ENCODE assay signal across 8 cellular contexts in genomic region chr17:51119415-51120356, GRCh38. TPM values are rescaled to one million over a fixed set of nuclear protein-coding genes. Genes with fewer than 3 reads are reported as not detected.
DNase-seq lines count a peak whose midpoint lies in the region; ATAC-seq and TF ChIP-seq lines count a peak whose summit lies in the region.

No MANE protein-coding gene starts in this region.

- intact Hi-C loops in A673 (cut with micrococcal nuclease; ENCODE audit: unreplicated experiment), result no loop called here
- intact Hi-C loops in esophagus muscularis mucosa (cut with DNase I), result loop anchor here (2.0 to 10.0 kb wide), 2 partner anchors 33 to 255 kb away; partner anchors contain the start of genes NME1 and TOB1
- intact Hi-C loops in stomach (cut with DNase I; ENCODE audit: low total_unique reads), result no loop called here

- H3K4me1 ChIP-seq in A673 (ENCODE audit: insufficient read depth, low read length, poor library complexity, severe bottlenecking), result peaks cover 19% of the 10 kb centered on the region
- peaks cover 23 to 56% (median 46%) of the 10 kb centered on the region in 4 donors for H3K4me1 ChIP-seq in esophagus muscularis mucosa
- H3K4me1 ChIP-seq in mucosa of rectum (ENCODE audit: control insufficient read depth in 2 of 2, insufficient read depth in 2 of 2, low read length in 2 of 2), result peaks cover 25 to 28% of the 10 kb centered on the region in 2 donors
- H3K4me1 ChIP-seq in stomach, result peaks cover 26 to 59% (median 40%) of the 10 kb centered on the region in 4 donors

- ATAC-seq in HG02885 (IDR thresholded peaks at IDR 0.05; ENCODE audit: poor library complexity, unreplicated experiment), result peak; percentile 28
- ATAC-seq in activated T-cell treated with anti-CD3 and anti-CD28 coated beads, Interleukin-2, amount 50 U/mL, for 4 hours, result peak; percentile 3 to 13

- no peaks in the 10 kb centered on the region for H3K36me3 Mint-ChIP-seq in activated T-cell treated with anti-CD3 and anti-CD28 coated beads, Interleukin-2, amount 50 U/mL, for 4 hours (ENCODE audit: insufficient read depth)

- BruUV-seq in A673 (replicated peaks; lab: Mats Ljungman, UMichigan), result TSS peak; percentile 41

- peak overlapping the region; percentile 92 to 99 for H3K9ac ChIP-seq in mucosa of rectum (ENCODE audit: low read depth in 1 of 2, low read length in 2 of 2)

- TF ChIP-seq POLR2A in esophagus muscularis mucosa (IDR thresholded peaks at IDR 0.05; ENCODE audit: low read depth), result no peak
- no peak for TF ChIP-seq POLR2A in stomach (IDR thresholded peaks at IDR 0.05)

- H3K27me3 ChIP-seq in A673 (replicated peaks; ENCODE audit: insufficient read depth, low read depth, low read length, poor library complexity) (no peaks in the 10 kb centered on the region), esophagus muscularis mucosa (no peaks in the 10 kb centered on the region), mucosa of rectum (ENCODE audit: control insufficient read depth in 2 of 2, insufficient read depth in 2 of 2, low read length in 2 of 2) (no peaks in the 10 kb centered on the region), stomach (no peaks in the 10 kb centered on the region)

- H3K36me3 ChIP-seq in A673 (ENCODE audit: insufficient read depth, low read length, poor library complexity, severe bottlenecking), result no peaks in the 10 kb centered on the region
- H3K36me3 ChIP-seq in esophagus muscularis mucosa, result no peaks in the 10 kb centered on the region
- no peaks in the 10 kb centered on the region for H3K36me3 ChIP-seq in mucosa of rectum (ENCODE audit: control insufficient read depth in 2 of 2, insufficient read depth in 2 of 2, low read length in 2 of 2)
- H3K36me3 ChIP-seq in stomach, result no peaks in the 10 kb centered on the region

- DNase-seq in A673 (ENCODE audit: low spot score) (peak; percentile 71), NCI-H748 treated with DMSO at 0.1 percent for 48 hours (lab: John Stamatoyannopoulos, UW) (peak; percentile 1), esophagus muscularis mucosa (ENCODE audit: extremely low spot score) (peak; percentile 91), stomach (peak; percentile 44)
- no peak for DNase-seq in activated T-cell treated with anti-CD3 and anti-CD28 coated beads, Interleukin-2, amount 50 U/mL, for 4 hours

- H3K4me3 ChIP-seq in A673 (ENCODE audit: low read depth, low read length, poor library complexity, severe bottlenecking) (peak overlapping the region; percentile 100), GM12875 (ENCODE audit: low read depth, low read length) (peak overlapping the region; percentile 91), esophagus muscularis mucosa (peak overlapping the region; percentile 95 to 100 (median 98)), mucosa of rectum (ENCODE audit: low read length in 2 of 2) (peak overlapping the region; percentile 81 to 97), stomach (peak overlapping the region; percentile 81 to 100 (median 86))

- peak; percentile 44 for TF ChIP-seq CTCF in A673 (conservative IDR thresholded peaks at IDR 0.05; ENCODE audit: low read depth, low read length)
- no peak for TF ChIP-seq CTCF in GM12875 (IDR thresholded peaks at IDR 0.05; ENCODE audit: borderline replicate concordance, insufficient read depth, low read depth, low read length)
- TF ChIP-seq CTCF in esophagus muscularis mucosa (IDR thresholded peaks at IDR 0.05), result peak; percentile 29 to 39 (median 30)
- TF ChIP-seq CTCF in stomach (IDR thresholded peaks at IDR 0.05), result peak in 1 of 7 experiments; percentile 11

- H3K27me3 Mint-ChIP-seq in activated T-cell treated with anti-CD3 and anti-CD28 coated beads, Interleukin-2, amount 50 U/mL, for 4 hours (ENCODE audit: low read depth), result no peaks in the 10 kb centered on the region

- CTCF ChIA-PET in A673 (lab: Charles Lee), result interaction anchor here (0.6 to 1.7 kb wide), 4 partner anchors 34 to 145 kb away, joined by 3 to 16 read pairs (median 6); partner anchors contain the start of gene NME1

- no peaks in the 10 kb centered on the region for H3K9me3 ChIP-seq in A673 (ENCODE audit: low read depth, low read length, poor library complexity, severe bottlenecking)
- H3K9me3 ChIP-seq in esophagus muscularis mucosa, result no peaks in the 10 kb centered on the region
- H3K9me3 ChIP-seq in mucosa of rectum (ENCODE audit: control insufficient read depth in 2 of 2, low read length in 2 of 2), result no peaks in the 10 kb centered on the region
- H3K9me3 ChIP-seq in stomach, result no peaks in the 10 kb centered on the region

- H3K27ac ChIP-seq in A673 (ENCODE audit: low read depth, low read length, poor library complexity, severe bottlenecking) (peak overlapping the region; percentile 94), esophagus muscularis mucosa (replicated peaks in 1 of 4) (peak overlapping the region; percentile 99 to 100 (median 100)), mucosa of rectum (ENCODE audit: low read depth in 2 of 2, low read length in 2 of 2) (peak overlapping the region; percentile 97 to 99), stomach (peak overlapping the region; percentile 97 to 99 (median 99))

- TF ChIP-seq EP300 in esophagus muscularis mucosa (IDR thresholded peaks at IDR 0.05), result no peak
- TF ChIP-seq EP300 in stomach (IDR thresholded peaks at IDR 0.05), result no peak

- no peaks in the 10 kb centered on the region for H3K9me3 Mint-ChIP-seq in activated T-cell treated with anti-CD3 and anti-CD28 coated beads, Interleukin-2, amount 50 U/mL, for 4 hours

- peaks cover 64% of the 10 kb centered on the region for H3K4me1 Mint-ChIP-seq in activated T-cell treated with anti-CD3 and anti-CD28 coated beads, Interleukin-2, amount 50 U/mL, for 4 hours (ENCODE audit: low read depth)

- peak overlapping the region; percentile 95 for H3K4me3 Mint-ChIP-seq in activated T-cell treated with anti-CD3 and anti-CD28 coated beads, Interleukin-2, amount 50 U/mL, for 4 hours

- POLR2A ChIA-PET in A673 (lab: Charles Lee; ENCODE audit: low non-redundant PET), result interaction anchor here (0.6 to 0.7 kb wide), 4 partner anchors 10 to 480 kb away, joined by 3 to 7 read pairs (median 6); no protein-coding TSS in a partner anchor

- WGBS in esophagus muscularis mucosa, result 5% methylated on average over 23 of the region's 49 CpGs
- WGBS in stomach, 5 donors, result 1 to 2% (median 1%) methylated on average over 31 to 49 of the region's 49 CpGs

RNA-seq across cellular contexts. Expression of gene SPAG9, which starts 1.0 kb away (rescaled TPM):
- 82.0 and 84.9 TPM in 2 replicates for total RNA-seq in A673 (2021)
- 10 to 100 TPM; 37.2 to 45.6 (median 37.4) TPM for total RNA-seq in activated T-cell treated with anti-CD3 and anti-CD28 coated beads, Interleukin-2, amount 50 U/mL, for 4 hours
- 10 to 100 TPM; 81.2 to 99.9 (median 89.9) TPM for total RNA-seq in esophagus muscularis mucosa
- 100 to 1,000 TPM in 2 of 5 donors, 10 to 100 TPM in 3; 52.7 to 209 (median 63.1) TPM for total RNA-seq in stomach
- polyA plus RNA-seq in stomach, result 10 to 100 TPM; 10.2 to 13.6 (median 11.9) TPM

RNA-seq across cellular contexts. Expression of gene NME1, which starts 33.7 kb away (rescaled TPM):
- total RNA-seq in A673 (2021) (445 and 498 TPM in 2 replicates), esophagus muscularis mucosa (10 to 100 TPM in 3 of 4 donors, 1 to 10 TPM in 1; 9.1 to 32.3 (median 16.3) TPM), stomach (10 to 100 TPM in 2 of 5 donors, 1 to 10 TPM in 2, not detected in 1; 2.2 to 44.1 (median 18.0) TPM)
- total RNA-seq in activated T-cell treated with anti-CD3 and anti-CD28 coated beads, Interleukin-2, amount 50 U/mL, for 4 hours, result 100 to 1,000 TPM; 495 to 588 (median 548) TPM
- polyA plus RNA-seq in stomach, result 100 to 1,000 TPM in 2 of 3 donors, 10 to 100 TPM in 1; 52.4 to 135 (median 126) TPM

RNA-seq across cellular contexts. Expression of gene NME2, which starts 46.5 kb away (rescaled TPM):
- total RNA-seq in A673 (2021) (776 and 780 TPM in 2 replicates), esophagus muscularis mucosa (100 to 1,000 TPM; 245 to 554 (median 350) TPM), stomach (100 to 1,000 TPM; 127 to 311 (median 264) TPM)
- 100 to 1,000 TPM; 847 to 931 (median 896) TPM for total RNA-seq in activated T-cell treated with anti-CD3 and anti-CD28 coated beads, Interleukin-2, amount 50 U/mL, for 4 hours
- 100 to 1,000 TPM; 754 to 877 (median 797) TPM for polyA plus RNA-seq in stomach
